14 cellular contexts compared by ENCODE assay signal in the genomic region with DNA sequence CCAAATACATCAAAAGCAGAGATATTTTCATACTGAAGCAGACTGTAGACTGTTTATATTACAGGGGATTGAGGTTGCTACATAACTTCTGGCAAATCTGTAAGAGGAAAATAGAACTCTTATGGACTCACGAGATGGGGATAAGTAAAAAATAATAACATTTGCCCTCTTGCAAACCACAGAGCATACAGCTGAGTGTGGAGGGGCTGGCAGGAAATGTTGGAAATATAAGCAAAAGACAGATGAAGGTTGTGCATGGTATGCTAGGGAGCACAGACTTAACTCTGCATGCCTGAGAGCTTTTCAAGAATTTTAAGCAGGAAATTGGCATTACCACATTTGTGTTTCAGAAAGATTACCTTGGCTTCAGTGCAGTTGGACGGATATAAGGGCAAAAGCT.
A peak's percentile ranks its signal among the peaks of the same experiment; 100 is the strongest.
DNase-seq lines count a peak whose midpoint lies in the region; ATAC-seq lines count a peak whose summit lies in the region.
"Had no signal": no experiment of that assay in that cellular context is flagged by ENCODE, and none has a peak within 500 bp of the region (broad histone marks: within the 10 kb centered on the region; RNA-seq: fewer than 3 reads in every experiment).

No MANE protein-coding gene starts in this region.

- DNase-seq in HT1080 (ENCODE audit: low read depth) (peak; percentile 28), adipocyte (ENCODE audit: low read depth) (peak; percentile 79), fibroblast of the conjunctiva (ENCODE audit: low read depth) (peak; percentile 14), smooth muscle cell of the brain vasculature (ENCODE audit: low read depth, low spot score) (peak; percentile 44), NCI-H2029 treated with DMSO at 0.1 percent for 48 hours (lab: John Stamatoyannopoulos, UW) (no peak)
- DNase-seq in activated T-cell treated with anti-CD3 and anti-CD28 coated beads, Interleukin-2, amount 50 U/mL, for 72 hours = no peak
- DNase-seq: C1 segment of cervical spinal cord, NCI-H1048, NCI-H187, NCI-H774, Right ventricle myocardium superior had no signal

- H3K9me3 ChIP-seq in adipocyte (ENCODE audit: control insufficient read depth, low read length) = no peaks in the 10 kb centered on the region

- peaks cover 5% of the 10 kb centered on the region for H3K27me3 Mint-ChIP-seq in activated T-cell treated with anti-CD3 and anti-CD28 coated beads, Interleukin-2, amount 50 U/mL, for 72 hours (ENCODE audit: low read depth)

- H3K36me3 ChIP-seq in adipocyte (ENCODE audit: control insufficient read depth, insufficient read depth, low read length, severe bottlenecking) = no peaks in the 10 kb centered on the region

- no peak overlapping the region for H3K4me3 ChIP-seq in adipocyte (ENCODE audit: low read length)

- H3K36me3 Mint-ChIP-seq in activated T-cell treated with anti-CD3 and anti-CD28 coated beads, Interleukin-2, amount 50 U/mL, for 72 hours (ENCODE audit: insufficient read depth in 2 of 2) = no peaks in the 10 kb centered on the region

- H3K4me3 Mint-ChIP-seq in activated T-cell treated with anti-CD3 and anti-CD28 coated beads, Interleukin-2, amount 50 U/mL, for 72 hours = no peak overlapping the region

- no peak overlapping the region for H3K27ac Mint-ChIP-seq in activated T-cell treated with anti-CD3 and anti-CD28 coated beads, Interleukin-2, amount 50 U/mL, for 72 hours

- ATAC-seq in activated T-cell treated with anti-CD3 and anti-CD28 coated beads, Interleukin-2, amount 50 U/mL, for 72 hours (replicated peaks in 1 of 2) = no peak
- no peak for ATAC-seq in GM21360 (IDR thresholded peaks at IDR 0.05; ENCODE audit: unreplicated experiment)
- ATAC-seq: Panc1, SK-N-SH treated with all-trans-retinoic acid at 6 μM for 48 hours had no signal

- no peaks in the 10 kb centered on the region for H3K4me1 ChIP-seq in adipocyte (ENCODE audit: control insufficient read depth, insufficient read depth, low read length)

- H3K9ac ChIP-seq in adipocyte (ENCODE audit: low read length) = no peak overlapping the region

- H3K9me3 Mint-ChIP-seq in activated T-cell treated with anti-CD3 and anti-CD28 coated beads, Interleukin-2, amount 50 U/mL, for 72 hours = peaks cover 4 to 6% of the 10 kb centered on the region in 2 donors

- no peaks in the 10 kb centered on the region for H3K4me1 Mint-ChIP-seq in activated T-cell treated with anti-CD3 and anti-CD28 coated beads, Interleukin-2, amount 50 U/mL, for 72 hours (ENCODE audit: low read depth)

- no peaks in the 10 kb centered on the region for H3K27me3 ChIP-seq in adipocyte (replicated peaks; ENCODE audit: control insufficient read depth, insufficient read depth, low read length)

Comparison
In these comparisons a context has a peak if more than half of its experiments do, and no peak if none do; other contexts are left out.
1. DNase-seq: peak in HT1080 (single experiment), adipocyte (single experiment), fibroblast of the conjunctiva (single experiment) and smooth muscle cell of the brain vasculature (single experiment); none in activated T-cell treated with anti-CD3 and anti-CD28 coated beads, Interleukin-2, amount 50 U/mL, for 72 hours (0 of 2) and NCI-H2029 treated with DMSO at 0.1 percent for 48 hours (single experiment).